ENCODE assay signal across 26 cellular contexts in the genomic region with DNA sequence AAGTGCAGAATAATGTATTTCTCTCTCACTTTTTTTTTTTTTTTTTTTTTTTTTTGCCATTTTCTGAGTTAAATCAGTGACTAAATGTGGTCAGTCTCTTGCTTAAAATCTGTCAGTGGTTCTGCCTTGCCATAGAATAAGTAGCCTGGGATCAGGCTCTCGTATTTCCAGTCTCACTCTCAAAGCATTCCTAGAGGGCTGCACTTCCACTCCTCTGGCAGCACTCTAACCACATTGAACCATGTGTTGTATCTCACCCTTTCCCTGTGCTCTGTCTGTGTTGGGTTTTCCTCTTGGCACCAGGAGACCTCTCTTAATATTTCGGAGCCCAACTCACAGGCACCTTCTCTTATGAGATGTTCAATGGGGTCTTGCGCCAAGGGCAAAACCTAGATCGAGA.
"Had no signal": no experiment of that assay in that cellular context is flagged by ENCODE, and none has a peak within 500 bp of the region (broad histone marks: within the 10 kb centered on the region; RNA-seq: fewer than 3 reads in every experiment).

No MANE protein-coding gene starts in this region.

- H3K4me1 ChIP-seq: esophagus muscularis mucosa, foreskin keratinocyte, gastroesophageal sphincter, left lung, parathyroid adenoma, right lobe of liver, tibial nerve, upper lobe of left lung, vagina had no signal

- H3K27ac Mint-ChIP-seq: naive thymus-derived CD8-positive, alpha-beta T cell; progenitor cell of endocrine pancreas; stimulated activated naive B cell treated with anti-CD40 and anti-IgM and Interleukin-4, amounts not matched to agents 10 μg/mL and 1 μg/mL and 100 μg/mL, for 72 hours; stimulated activated naive CD8-positive, alpha-beta T cell treated with anti-CD3 and anti-CD28 coated beads, Interleukin-15, Interleukin-2, amounts not matched to agents 100 ng/mL and 50 ng/mL, for 24 hours had no signal

- H3K4me3 Mint-ChIP-seq: naive thymus-derived CD8-positive, alpha-beta T cell; stimulated activated naive B cell treated with anti-CD40 and anti-IgM and Interleukin-4, amounts not matched to agents 10 μg/mL and 1 μg/mL and 100 μg/mL, for 72 hours; stimulated activated naive CD8-positive, alpha-beta T cell treated with anti-CD3 and anti-CD28 coated beads, Interleukin-15, Interleukin-2, amounts not matched to agents 100 ng/mL and 50 ng/mL, for 24 hours had no signal

- DNase-seq: dermis blood vessel endothelial cell; effector memory CD4-positive, alpha-beta T cell; foreskin keratinocyte; glutamatergic neuron; hypothalamus; left cardiac atrium; left lung; mesenchymal stem cell; midbrain; naive thymus-derived CD8-positive, alpha-beta T cell; right lobe of liver; small intestine; stimulated activated CD4-positive, alpha-beta T cell treated with anti-CD3 and anti-CD28 coated beads, Interleukin-15, amount 100 ng/mL, for 24 hours; stimulated activated CD4-positive, alpha-beta T cell treated with anti-CD3 and anti-CD28 coated beads, Interleukin-2, amount 100 ng/mL, for 48 hours; stimulated activated naive B cell treated with anti-CD40 and anti-IgM and Interleukin-4, amounts not matched to agents 10 μg/mL and 1 μg/mL and 100 μg/mL, for 72 hours; upper lobe of left lung had no signal

- H3K36me3 Mint-ChIP-seq: naive thymus-derived CD8-positive, alpha-beta T cell; stimulated activated naive B cell treated with anti-CD40 and anti-IgM and Interleukin-4, amounts not matched to agents 10 μg/mL and 1 μg/mL and 100 μg/mL, for 72 hours had no signal

- H3K9me3 ChIP-seq: esophagus muscularis mucosa, gastroesophageal sphincter, neutrophil, right lobe of liver, thoracic aorta, tibial nerve, upper lobe of left lung, vagina had no signal

- H3K4me3 ChIP-seq: coronary artery, esophagus muscularis mucosa, gastroesophageal sphincter, left lung, right lobe of liver, thoracic aorta, tibial nerve, upper lobe of left lung, vagina had no signal

- H3K9ac ChIP-seq: parathyroid adenoma had no signal

- H2AFZ ChIP-seq: parathyroid adenoma had no signal

- H3K27ac ChIP-seq: coronary artery, esophagus muscularis mucosa, foreskin keratinocyte, gastroesophageal sphincter, left lung, neutrophil, parathyroid adenoma, right lobe of liver, thoracic aorta, tibial nerve, upper lobe of left lung, vagina had no signal

- H3K36me3 ChIP-seq: esophagus muscularis mucosa, gastroesophageal sphincter, left lung, neutrophil, right lobe of liver, thoracic aorta, tibial nerve, upper lobe of left lung, vagina had no signal

- H3K27me3 ChIP-seq: esophagus muscularis mucosa, foreskin keratinocyte, gastroesophageal sphincter, left lung, neutrophil, tibial nerve, upper lobe of left lung, vagina had no signal

- H3K27me3 Mint-ChIP-seq: naive thymus-derived CD8-positive, alpha-beta T cell; stimulated activated naive B cell treated with anti-CD40 and anti-IgM and Interleukin-4, amounts not matched to agents 10 μg/mL and 1 μg/mL and 100 μg/mL, for 72 hours; stimulated activated naive CD8-positive, alpha-beta T cell treated with anti-CD3 and anti-CD28 coated beads, Interleukin-15, Interleukin-2, amounts not matched to agents 100 ng/mL and 50 ng/mL, for 24 hours had no signal

- H3K4me1 Mint-ChIP-seq: naive thymus-derived CD8-positive, alpha-beta T cell; stimulated activated naive B cell treated with anti-CD40 and anti-IgM and Interleukin-4, amounts not matched to agents 10 μg/mL and 1 μg/mL and 100 μg/mL, for 72 hours had no signal

- H3K79me2 ChIP-seq: parathyroid adenoma had no signal
